In genomic region chr15:63109498-63110290, GRCh38 we compare ENCODE assay signal across 21 cellular contexts. TPM values are rescaled to one million over a fixed set of nuclear protein-coding genes. Genes with fewer than 3 reads are reported as not detected.
DNase-seq lines count a peak whose midpoint lies in the region; ATAC-seq, FAIRE-seq and TF ChIP-seq lines count a peak whose summit lies in the region.
"Had no signal": no experiment of that assay in that cellular context is flagged by ENCODE, and none has a peak within 500 bp of the region (broad histone marks: within the 10 kb centered on the region; RNA-seq: fewer than 3 reads in every experiment).

No MANE protein-coding gene starts in this region.

- H2AFZ ChIP-seq in astrocyte (ENCODE audit: low read depth, low read length) (no peak overlapping the region), smooth muscle cell (ENCODE audit: low read depth) (no peak overlapping the region)

- peaks cover 15% of the 10 kb centered on the region for H3F3A ChIP-seq in smooth muscle cell (ENCODE audit: low read depth)

- no peaks in the 10 kb centered on the region for H3K27me3 ChIP-seq in astrocyte (ENCODE audit: insufficient read depth, low read length)
- no peaks in the 10 kb centered on the region for H3K27me3 ChIP-seq in smooth muscle cell (ENCODE audit: low read depth)
- H3K27me3 ChIP-seq: transverse colon had no signal

- H3K4me2 ChIP-seq in astrocyte (ENCODE audit: low read length) (no peak overlapping the region), smooth muscle cell (peak overlapping the region; percentile 7)

- H3K4me1 ChIP-seq in astrocyte (ENCODE audit: insufficient read depth, low read length) (peaks cover 27% of the 10 kb centered on the region), smooth muscle cell (ENCODE audit: low read depth) (no peaks in the 10 kb centered on the region)

- no peaks in the 10 kb centered on the region for H3K9me3 ChIP-seq in astrocyte (ENCODE audit: insufficient read depth, low read depth, low read length)
- H3K9me3 ChIP-seq in smooth muscle cell (replicated peaks; ENCODE audit: low read depth), result no peaks in the 10 kb centered on the region
- H3K9me3 ChIP-seq: transverse colon had no signal

- no peak overlapping the region for H3K9ac ChIP-seq in astrocyte (ENCODE audit: low read length)
- no peak overlapping the region for H3K9ac ChIP-seq in smooth muscle cell (ENCODE audit: low read depth)

- no peaks in the 10 kb centered on the region for H3K27me3 Mint-ChIP-seq in astrocyte (ENCODE audit: low read depth, unreplicated experiment)
- H3K27me3 Mint-ChIP-seq: activated CD4-positive, alpha-beta T cell treated with anti-CD3 and anti-CD28 coated beads, Interleukin-2, amount 10 ng/mL, durations not matched to agents 7 days and 5 days had no signal

- peak; percentile 19 for ATAC-seq in left colon
- no peak for ATAC-seq in GM18868 (IDR thresholded peaks at IDR 0.05; ENCODE audit: unreplicated experiment)
- ATAC-seq in HG03159 (IDR thresholded peaks at IDR 0.05; ENCODE audit: unreplicated experiment), result no peak
- ATAC-seq: activated T-cell treated with anti-CD3 and anti-CD28 coated beads, Interleukin-2, amount 50 U/mL, for 4 hours; Right ventricle myocardium inferior had no signal

- H3K4me3 ChIP-seq in astrocyte (ENCODE audit: insufficient read depth, low read depth, low read length), result no peak overlapping the region
- H3K4me3 ChIP-seq in smooth muscle cell, result no peak overlapping the region
- H3K4me3 ChIP-seq: skin epidermis, transverse colon had no signal

- no peak overlapping the region for H3K4me3 Mint-ChIP-seq in astrocyte (ENCODE audit: unreplicated experiment)
- H3K4me3 Mint-ChIP-seq: activated CD4-positive, alpha-beta T cell treated with anti-CD3 and anti-CD28 coated beads, Interleukin-2, amount 10 ng/mL, durations not matched to agents 7 days and 5 days; activated T-cell treated with anti-CD3 and anti-CD28 coated beads, Interleukin-2, amount 50 U/mL, for 4 hours; brain; T-helper 2 cell treated with Interferon-gamma antibody and Interleukin-4, amounts not matched to agents 5 μg/mL and 100 μg/mL, for 36 hours had no signal

- DNase-seq in NCI-H226, result peak; percentile 81
- peak; percentile 61 for DNase-seq in astrocyte (ENCODE audit: low read depth)
- no peak for DNase-seq in left colon
- DNase-seq in smooth muscle cell (lab: John Stamatoyannopoulos, UW; ENCODE audit: unreplicated experiment), result no peak
- DNase-seq in NCI-H748 treated with DMSO at 0.1 percent for 48 hours (lab: John Stamatoyannopoulos, UW), result no peak
- DNase-seq: activated CD4-positive, alpha-beta T cell treated with anti-CD3 and anti-CD28 coated beads, Interleukin-2, amount 10 ng/mL, durations not matched to agents 7 days and 5 days; activated gamma-delta T cell treated with Interleukin-2 at 50 U/mL for 16 hours; activated T-cell treated with anti-CD3 and anti-CD28 coated beads, Interleukin-2, amount 50 U/mL, for 4 hours; Karpas-422; mesendoderm; MV-4-11; NCI-H146; stimulated activated CD4-positive, alpha-beta T cell treated with anti-CD3 and anti-CD28 coated beads, Interleukin-1b, Interleukin-23, amount 100 ng/mL, for 48 hours; transverse colon had no signal

- intact Hi-C loops in left colon (cut with DNase I, micrococcal nuclease), result no loop called here

- FAIRE-seq in astrocyte (lab: Jason Lieb, UNC), result no peak
- FAIRE-seq: GM12891 had no signal

- H3K27ac ChIP-seq in astrocyte (ENCODE audit: low read depth, low read length), result no peak overlapping the region
- peak overlapping the region; percentile 39 for H3K27ac ChIP-seq in smooth muscle cell (ENCODE audit: low read depth)
- H3K27ac ChIP-seq: skin epidermis, transverse colon had no signal

- H3K4me1 Mint-ChIP-seq in astrocyte (ENCODE audit: low read depth, unreplicated experiment), result peaks cover 44% of the 10 kb centered on the region
- H3K4me1 Mint-ChIP-seq: activated CD4-positive, alpha-beta T cell treated with anti-CD3 and anti-CD28 coated beads, Interleukin-2, amount 10 ng/mL, durations not matched to agents 7 days and 5 days; brain had no signal

- H3K27ac Mint-ChIP-seq in astrocyte (ENCODE audit: unreplicated experiment), result peak overlapping the region; percentile 91
- H3K27ac Mint-ChIP-seq: activated CD4-positive, alpha-beta T cell treated with anti-CD3 and anti-CD28 coated beads, Interleukin-2, amount 10 ng/mL, durations not matched to agents 7 days and 5 days; brain; T-helper 2 cell treated with Interferon-gamma antibody and Interleukin-4, amounts not matched to agents 5 μg/mL and 100 μg/mL, for 36 hours had no signal

- peaks cover 5% of the 10 kb centered on the region for H3K9me3 Mint-ChIP-seq in astrocyte (ENCODE audit: unreplicated experiment)
- H3K9me3 Mint-ChIP-seq: activated CD4-positive, alpha-beta T cell treated with anti-CD3 and anti-CD28 coated beads, Interleukin-2, amount 10 ng/mL, durations not matched to agents 7 days and 5 days; activated T-cell treated with anti-CD3 and anti-CD28 coated beads, Interleukin-2, amount 50 U/mL, for 4 hours; T-helper 2 cell treated with Interferon-gamma antibody and Interleukin-4, amounts not matched to agents 5 μg/mL and 100 μg/mL, for 36 hours had no signal

- H3K36me3 Mint-ChIP-seq in astrocyte (ENCODE audit: low read depth, unreplicated experiment), result no peaks in the 10 kb centered on the region
- H3K36me3 Mint-ChIP-seq: brain had no signal

- H4K20me1 ChIP-seq in astrocyte (ENCODE audit: insufficient read depth, low read length) (no peaks in the 10 kb centered on the region), smooth muscle cell (ENCODE audit: low read depth) (no peaks in the 10 kb centered on the region)

- H3K79me2 ChIP-seq in astrocyte (ENCODE audit: insufficient read depth, low read length), result no peaks in the 10 kb centered on the region
- H3K79me2 ChIP-seq in smooth muscle cell (ENCODE audit: low read depth), result no peaks in the 10 kb centered on the region

- WGBS in smooth muscle cell (ENCODE audit: low lambda C conversion rate), result 47% methylated on average over 4 of the region's 4 CpGs

- H3K36me3 ChIP-seq in astrocyte (ENCODE audit: insufficient read depth, low read length) (no peaks in the 10 kb centered on the region), smooth muscle cell (ENCODE audit: low read depth) (no peaks in the 10 kb centered on the region)
- H3K36me3 ChIP-seq: transverse colon had no signal

- TF ChIP-seq CTCF in astrocyte (IDR thresholded peaks at IDR 0.05; ENCODE audit: insufficient read depth, low read depth, low read length) (no peak), smooth muscle cell (IDR thresholded peaks at IDR 0.05; ENCODE audit: borderline replicate concordance, insufficient read depth, poor library complexity, severe bottlenecking) (no peak)

RNA-seq across cellular contexts. Expression of gene LACTB, which starts 12.0 kb away (rescaled TPM):
- 29.8 and 37.2 TPM in 2 replicates for total RNA-seq in astrocyte
- 10 to 100 TPM; 28.1 to 30.6 TPM for total RNA-seq in left colon
- total RNA-seq in smooth muscle cell, result 12.5 and 41.0 TPM in 2 replicates
- 9.0 and 13.8 TPM in 2 replicates for polyA plus RNA-seq in smooth muscle cell

RNA-seq across cellular contexts. Expression of gene RPS27L, which starts 47.6 kb away (rescaled TPM):
- total RNA-seq in astrocyte, result 428 and 484 TPM in 2 replicates
- 100 to 1,000 TPM; 173 to 239 TPM for total RNA-seq in left colon
- 180 and 189 TPM in 2 replicates for total RNA-seq in smooth muscle cell
- 641 and 660 TPM in 2 replicates for polyA plus RNA-seq in smooth muscle cell

Comparison
In these comparisons a context has a peak if more than half of its experiments do, and no peak if none do; other contexts are left out.
1. DNase-seq: peak in NCI-H226 (single experiment) and astrocyte (single experiment); none in left colon (0 of 2), smooth muscle cell (single experiment) and NCI-H748 treated with DMSO at 0.1 percent for 48 hours (single experiment).